Comparison of ENCODE assay signal across 23 cellular contexts in the genomic region with DNA sequence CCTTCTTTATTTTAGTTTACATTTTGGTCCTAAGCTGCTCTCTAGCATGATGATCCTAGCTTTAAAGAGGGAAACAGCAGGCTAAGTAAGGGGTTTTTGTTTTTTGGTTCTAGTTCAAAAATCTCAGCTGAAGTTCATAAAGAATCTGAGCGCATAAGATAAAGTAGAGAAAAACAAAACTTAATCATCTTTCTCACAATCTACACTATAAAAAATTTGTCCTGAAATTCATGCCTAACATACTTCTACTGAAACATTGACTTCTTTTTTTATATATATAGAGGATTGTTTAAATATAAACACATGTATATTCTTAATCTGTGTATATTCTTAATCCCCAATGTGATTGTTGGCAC. TPM values are rescaled to one million over a fixed set of nuclear protein-coding genes. Genes with fewer than 3 reads are reported as not detected.
DNase-seq lines count a peak whose midpoint lies in the region; ATAC-seq, FAIRE-seq and TF ChIP-seq lines count a peak whose summit lies in the region.
"Had no signal": no experiment of that assay in that cellular context is flagged by ENCODE, and none has a peak within 500 bp of the region (broad histone marks: within the 10 kb centered on the region; RNA-seq: fewer than 3 reads in every experiment).

No MANE protein-coding gene starts in this region.

- no peak for TF ChIP-seq CTCF in A549 (IDR thresholded peaks at IDR 0.05)

- peaks cover 34% of the 10 kb centered on the region for H3K4me1 ChIP-seq in A549
- H3K4me1 ChIP-seq in HUES6 (ENCODE audit: control insufficient read depth, insufficient read depth, low read length) = peaks cover 7% of the 10 kb centered on the region
- H3K4me1 ChIP-seq in iPS-15b (ENCODE audit: control insufficient read depth, insufficient read depth, low read length) = peaks cover 7% of the 10 kb centered on the region

- DNase-seq in A549 (ENCODE audit: low read depth in 1 of 2, low spot score in 1 of 2) = no peak
- no peak for DNase-seq in SK-N-MC (ENCODE audit: low read depth, low spot score)
- DNase-seq in posterior vena cava (ENCODE audit: low spot score) = no peak
- DNase-seq in NCI-H1105 (lab: John Stamatoyannopoulos, UW) = no peak
- DNase-seq in NCI-H1436 treated with DMSO at 0.1 percent for 48 hours (lab: John Stamatoyannopoulos, UW) = no peak
- DNase-seq: ACHN; activated CD4-positive, alpha-beta T cell treated with anti-CD3 and anti-CD28 coated beads, Interleukin-2, amount 50 U/mL, for 48 hours; activated CD4-positive, CD25-positive, alpha-beta regulatory T cell; activated naive CD8-positive, alpha-beta T cell treated with anti-CD3 and anti-CD28 coated beads, Interleukin-2, amount 10 ng/mL, durations not matched to agents 7 days and 5 days; Kasumi-1; NCI-H2029; stimulated activated CD4-positive, alpha-beta T cell treated with anti-CD3 and anti-CD28 coated beads, Interleukin-12 subunit alpha, Interleukin-12 subunit beta, amount 100 ng/mL, for 4 hours; stomach; T1000 had no signal

- ATAC-seq in A549 (no peak), HG02884 (IDR thresholded peaks at IDR 0.05; ENCODE audit: unreplicated experiment) (no peak)

- POLR2A ChIA-PET in A549 (lab: Yijun Ruan, JAX) = interaction anchor here (0.7 kb wide), 1 partner anchor 16 kb away, joined by 3 read pairs; no protein-coding TSS in a partner anchor

- no peak for TF ChIP-seq POLR2A in A549 (IDR thresholded peaks at IDR 0.05; ENCODE audit: low read length)

- H3K9ac ChIP-seq in HUES6 (ENCODE audit: low read length) (no peak overlapping the region), SK-N-MC (ENCODE audit: insufficient read length) (peak overlapping the region; percentile 93), iPS-15b (ENCODE audit: low read depth, low read length) (no peak overlapping the region)
- H3K9ac ChIP-seq: BLaER1 treated with 17β-estradiol and CSF1 and Interleukin-3, amounts not matched to agents 10 nM and 100 nM had no signal

- H3K27me3 ChIP-seq in HUES6 (ENCODE audit: control insufficient read depth, insufficient read depth, low read length) (no peaks in the 10 kb centered on the region), iPS-15b (ENCODE audit: control insufficient read depth, insufficient read depth, low read length) (no peaks in the 10 kb centered on the region)

- no peak for FAIRE-seq in A549 (lab: Jason Lieb, UNC)
- FAIRE-seq: D721Med, frontal cortex had no signal

- TF ChIP-seq EP300 in A549 (IDR thresholded peaks at IDR 0.05) = no peak

- no peak for TF ChIP-seq RAD21 in A549 (conservative IDR thresholded peaks at IDR 0.05 in 1 of 2, IDR thresholded peaks at IDR 0.05 in 1 of 2)

- peak overlapping the region; percentile 89; the same call in 2 of the 3 replicates for H3K4me2 ChIP-seq in A549
- H3K4me2 ChIP-seq: BLaER1 treated with 17β-estradiol and CSF1 and Interleukin-3, amounts not matched to agents 10 nM and 100 nM had no signal

- H3K36me3 ChIP-seq in HUES6 (ENCODE audit: control insufficient read depth, insufficient read depth, low read length) = no peaks in the 10 kb centered on the region
- H3K36me3 ChIP-seq in SK-N-MC (ENCODE audit: insufficient read depth, low read length) = no peaks in the 10 kb centered on the region
- H3K36me3 ChIP-seq in iPS-15b (ENCODE audit: control insufficient read depth, insufficient read depth, low read length) = no peaks in the 10 kb centered on the region
- H3K36me3 ChIP-seq: BLaER1 treated with 17β-estradiol and CSF1 and Interleukin-3, amounts not matched to agents 10 nM and 100 nM; right atrium auricular region; stomach; tibial nerve had no signal

- intact Hi-C loops in posterior vena cava (cut with DNase I) = loop anchor here in 1 of 2 donors (5.0 kb wide), 1 partner anchor 205 kb away; a partner anchor contains a TSS

- H3K9me3 ChIP-seq in A549 (no peaks in the 10 kb centered on the region), HUES6 (ENCODE audit: control insufficient read depth, insufficient read depth, low read depth, low read length) (no peaks in the 10 kb centered on the region), SK-N-MC (ENCODE audit: low read depth, low read length) (no peaks in the 10 kb centered on the region), iPS-15b (ENCODE audit: control insufficient read depth, insufficient read depth, low read length) (no peaks in the 10 kb centered on the region)
- H3K9me3 ChIP-seq: tibial nerve had no signal

- CTCF ChIA-PET in A549 (lab: Yijun Ruan, JAX) = interaction anchor here (1.1 kb wide), 1 partner anchor 205 kb away, joined by 3 read pairs; no protein-coding TSS in a partner anchor

- 93% methylated on average over 1 of the region's 1 CpG for WGBS in A549 (ENCODE audit: missing lambda C conversion rate)

- H3K4me3 ChIP-seq in A549 (no peak overlapping the region), HUES6 (ENCODE audit: low read depth, low read length) (peak overlapping the region; percentile 96), SK-N-MC (peak overlapping the region; percentile 85), iPS-15b (ENCODE audit: low read depth, low read length) (peak overlapping the region; percentile 79)
- H3K4me3 ChIP-seq: BLaER1 treated with 17β-estradiol and CSF1 and Interleukin-3, amounts not matched to agents 10 nM and 100 nM; lung; right atrium auricular region; stomach; tibial nerve had no signal

- H3K27ac ChIP-seq in A549 = no peak overlapping the region
- no peak overlapping the region for H3K27ac ChIP-seq in HUES6 (ENCODE audit: low read depth, low read length)
- peak overlapping the region; percentile 83 for H3K27ac ChIP-seq in SK-N-MC
- H3K27ac ChIP-seq: BLaER1 treated with 17β-estradiol and CSF1 and Interleukin-3, amounts not matched to agents 10 nM and 100 nM; right atrium auricular region; stomach; tibial nerve had no signal

TF ChIP-seq in A549, 52 proteins besides CTCF, POLR2A, EP300 and RAD21:
- TF ChIP-seq HOXB13 (CRISPR knock-in tag; IDR thresholded peaks at IDR 0.05; ENCODE audit: low read depth) (no peak), RARB (CRISPR knock-in tag; IDR thresholded peaks at IDR 0.05) (no peak), BHLHE40 (IDR thresholded peaks at IDR 0.05; ENCODE audit: low read depth, low read length) (no peak), HOXB5 (CRISPR knock-in tag; IDR thresholded peaks at IDR 0.05) (no peak)
- TF ChIP-seq, protein P1, sequence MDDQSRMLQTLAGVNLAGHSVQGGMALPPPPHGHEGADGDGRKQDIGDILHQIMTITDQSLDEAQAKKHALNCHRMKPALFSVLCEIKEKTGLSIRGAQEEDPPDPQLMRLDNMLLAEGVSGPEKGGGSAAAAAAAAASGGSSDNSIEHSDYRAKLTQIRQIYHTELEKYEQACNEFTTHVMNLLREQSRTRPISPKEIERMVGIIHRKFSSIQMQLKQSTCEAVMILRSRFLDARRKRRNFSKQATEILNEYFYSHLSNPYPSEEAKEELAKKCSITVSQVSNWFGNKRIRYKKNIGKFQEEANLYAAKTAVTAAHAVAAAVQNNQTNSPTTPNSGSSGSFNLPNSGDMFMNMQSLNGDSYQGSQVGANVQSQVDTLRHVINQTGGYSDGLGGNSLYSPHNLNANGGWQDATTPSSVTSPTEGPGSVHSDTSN (IDR thresholded peaks at IDR 0.05) = no peak
- TF ChIP-seq, protein P2, sequence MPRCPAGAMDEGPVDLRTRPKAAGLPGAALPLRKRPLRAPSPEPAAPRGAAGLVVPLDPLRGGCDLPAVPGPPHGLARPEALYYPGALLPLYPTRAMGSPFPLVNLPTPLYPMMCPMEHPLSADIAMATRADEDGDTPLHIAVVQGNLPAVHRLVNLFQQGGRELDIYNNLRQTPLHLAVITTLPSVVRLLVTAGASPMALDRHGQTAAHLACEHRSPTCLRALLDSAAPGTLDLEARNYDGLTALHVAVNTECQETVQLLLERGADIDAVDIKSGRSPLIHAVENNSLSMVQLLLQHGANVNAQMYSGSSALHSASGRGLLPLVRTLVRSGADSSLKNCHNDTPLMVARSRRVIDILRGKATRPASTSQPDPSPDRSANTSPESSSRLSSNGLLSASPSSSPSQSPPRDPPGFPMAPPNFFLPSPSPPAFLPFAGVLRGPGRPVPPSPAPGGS (IDR thresholded peaks at IDR 0.05) = no peak
- TF ChIP-seq, protein P3, sequence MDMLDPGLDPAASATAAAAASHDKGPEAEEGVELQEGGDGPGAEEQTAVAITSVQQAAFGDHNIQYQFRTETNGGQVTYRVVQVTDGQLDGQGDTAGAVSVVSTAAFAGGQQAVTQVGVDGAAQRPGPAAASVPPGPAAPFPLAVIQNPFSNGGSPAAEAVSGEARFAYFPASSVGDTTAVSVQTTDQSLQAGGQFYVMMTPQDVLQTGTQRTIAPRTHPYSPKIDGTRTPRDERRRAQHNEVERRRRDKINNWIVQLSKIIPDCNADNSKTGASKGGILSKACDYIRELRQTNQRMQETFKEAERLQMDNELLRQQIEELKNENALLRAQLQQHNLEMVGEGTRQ (IDR thresholded peaks at IDR 0.05) = no peak
- TF ChIP-seq, protein P4, sequence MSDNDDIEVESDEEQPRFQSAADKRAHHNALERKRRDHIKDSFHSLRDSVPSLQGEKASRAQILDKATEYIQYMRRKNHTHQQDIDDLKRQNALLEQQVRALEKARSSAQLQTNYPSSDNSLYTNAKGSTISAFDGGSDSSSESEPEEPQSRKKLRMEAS (IDR thresholded peaks at IDR 0.05) = no peak

RNA-seq across cellular contexts. Expression of a gene that starts 6.9 kb away (rescaled TPM):
- polyA plus RNA-seq in A549 (2011; rRNA removed) (47.2 and 62.0 TPM in 2 replicates), A549 (2017; fragmentation: RNase III; extraction: RNeasy Plus Mini Kit Qiagen cat#74134 plus additional on column Dnase treatment) (26.7 to 30.4 TPM (median 30.1 TPM) in 3 replicates)
- 12.0 and 12.1 TPM in 2 replicates for polyA plus RNA-seq in A549 (2012; cell fraction: cytosol; rRNA removed)
- polyA plus RNA-seq in A549 (2012; cell fraction: nucleus; rRNA removed) = 27.3 and 36.5 TPM in 2 replicates
- polyA minus RNA-seq in A549 (2011; rRNA and poly(A)+ RNA removed) = 50.5 and 51.7 TPM in 2 replicates
- total RNA-seq in posterior vena cava = under 1 TPM; 0.48 to 0.51 TPM
- total RNA-seq: right atrium auricular region had no signal

RNA-seq across cellular contexts. Expression of a gene that starts 54.6 kb away (rescaled TPM):
- 85.5 and 90.8 TPM in 2 replicates for polyA plus RNA-seq in A549 (2011; rRNA removed)
- polyA plus RNA-seq in A549 (2012; cell fraction: cytosol; rRNA removed) = 47.7 and 53.3 TPM in 2 replicates
- polyA plus RNA-seq in A549 (2012; cell fraction: nucleus; rRNA removed) = 25.0 and 42.5 TPM in 2 replicates
- 111 to 113 TPM (median 113 TPM) in 3 replicates for polyA plus RNA-seq in A549 (2017; fragmentation: RNase III; extraction: RNeasy Plus Mini Kit Qiagen cat#74134 plus additional on column Dnase treatment)
- 80.3 and 83.0 TPM in 2 replicates for polyA minus RNA-seq in A549 (2011; rRNA and poly(A)+ RNA removed)
- 10 to 100 TPM; 51.1 to 52.2 TPM for total RNA-seq in posterior vena cava
